8 cellular contexts compared by ENCODE assay signal in the genomic region with DNA sequence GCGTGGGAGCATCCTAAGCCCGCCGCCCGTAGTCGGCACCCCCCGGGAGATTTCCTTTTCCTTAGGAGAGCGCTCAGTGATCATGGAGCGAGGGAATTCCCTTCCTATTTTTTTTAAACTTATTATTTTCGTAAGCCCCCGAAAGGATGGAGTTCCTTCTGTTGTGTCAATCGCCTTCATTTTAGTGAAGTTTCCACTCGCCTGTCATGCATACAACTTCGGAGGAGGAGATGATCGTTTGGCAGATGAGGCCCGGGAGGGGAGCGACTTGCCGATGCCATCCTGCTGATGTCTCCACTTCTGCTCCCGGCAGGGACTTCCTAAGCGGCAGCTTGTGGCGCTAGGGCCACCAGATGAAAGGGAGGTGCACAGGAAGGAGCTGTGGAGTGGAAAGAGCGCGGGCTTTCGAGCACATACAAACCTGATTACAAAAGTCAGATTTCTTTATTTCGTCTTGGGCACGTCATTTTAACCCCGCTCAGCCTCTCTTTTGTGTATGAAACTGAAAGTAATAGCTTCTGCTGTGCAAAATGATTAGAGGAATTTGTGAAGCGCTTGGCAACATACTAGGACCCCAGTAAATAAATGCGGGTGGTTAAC. TPM values are rescaled to one million over a fixed set of nuclear protein-coding genes. Genes with fewer than 3 reads are reported as not detected.
A peak's percentile ranks its signal among the peaks of the same experiment; 100 is the strongest.
DNase-seq lines count a peak whose midpoint lies in the region; ATAC-seq lines count a peak whose summit lies in the region.

A gene with protein sequence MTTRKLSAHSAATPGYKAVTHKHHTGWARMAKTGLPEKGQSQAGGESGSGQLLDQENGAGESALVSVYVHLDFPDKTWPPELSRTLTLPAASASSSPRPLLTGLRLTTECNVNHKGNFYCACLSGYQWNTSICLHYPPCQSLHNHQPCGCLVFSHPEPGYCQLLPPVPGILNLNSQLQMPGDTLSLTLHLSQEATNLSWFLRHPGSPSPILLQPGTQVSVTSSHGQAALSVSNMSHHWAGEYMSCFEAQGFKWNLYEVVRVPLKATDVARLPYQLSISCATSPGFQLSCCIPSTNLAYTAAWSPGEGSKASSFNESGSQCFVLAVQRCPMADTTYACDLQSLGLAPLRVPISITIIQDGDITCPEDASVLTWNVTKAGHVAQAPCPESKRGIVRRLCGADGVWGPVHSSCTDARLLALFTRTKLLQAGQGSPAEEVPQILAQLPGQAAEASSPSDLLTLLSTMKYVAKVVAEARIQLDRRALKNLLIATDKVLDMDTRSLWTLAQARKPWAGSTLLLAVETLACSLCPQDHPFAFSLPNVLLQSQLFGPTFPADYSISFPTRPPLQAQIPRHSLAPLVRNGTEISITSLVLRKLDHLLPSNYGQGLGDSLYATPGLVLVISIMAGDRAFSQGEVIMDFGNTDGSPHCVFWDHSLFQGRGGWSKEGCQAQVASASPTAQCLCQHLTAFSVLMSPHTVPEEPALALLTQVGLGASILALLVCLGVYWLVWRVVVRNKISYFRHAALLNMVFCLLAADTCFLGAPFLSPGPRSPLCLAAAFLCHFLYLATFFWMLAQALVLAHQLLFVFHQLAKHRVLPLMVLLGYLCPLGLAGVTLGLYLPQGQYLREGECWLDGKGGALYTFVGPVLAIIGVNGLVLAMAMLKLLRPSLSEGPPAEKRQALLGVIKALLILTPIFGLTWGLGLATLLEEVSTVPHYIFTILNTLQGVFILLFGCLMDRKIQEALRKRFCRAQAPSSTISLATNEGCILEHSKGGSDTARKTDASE (minus strand): TSS at position 336 of the 600 bp plus-strand sequence. CDS start 555 bp downstream, outside the sequence.

- POLR2A ChIA-PET in activated CD4-positive, alpha-beta memory T cell treated with anti-CD3 and anti-CD28 coated beads, Interleukin-2, amount 10 ng/mL, durations not matched to agents 7 days and 5 days (lab: Charles Lee), result interaction anchor here (0.7 to 5.5 kb wide), 22 partner anchors 8 to 1856 kb away, joined by 3 to 66 read pairs (median 4); a partner anchor contains a TSS

- CTCF ChIA-PET in activated CD4-positive, alpha-beta memory T cell treated with anti-CD3 and anti-CD28 coated beads, Interleukin-2, amount 10 ng/mL, durations not matched to agents 7 days and 5 days (lab: Charles Lee), result interaction anchor here (0.6 to 2.7 kb wide), 5 partner anchors 9 to 984 kb away, joined by 3 to 15 read pairs (median 4); no protein-coding TSS in a partner anchor

- peak within 1 kb of the TSS; percentile 95 for H3K4me3 ChIP-seq in H7 (ENCODE audit: insufficient read depth, low read depth, low read length)

- no peak for ATAC-seq in GM21367 (IDR thresholded peaks at IDR 0.05; ENCODE audit: unreplicated experiment)

- peak within 1 kb of the TSS; percentile 89 for H3K27ac Mint-ChIP-seq in activated CD4-positive, alpha-beta memory T cell treated with anti-CD3 and anti-CD28 coated beads, Interleukin-2, amount 10 ng/mL, durations not matched to agents 7 days and 5 days

- H3K9me3 Mint-ChIP-seq in activated CD4-positive, alpha-beta memory T cell treated with anti-CD3 and anti-CD28 coated beads, Interleukin-2, amount 10 ng/mL, durations not matched to agents 7 days and 5 days, result no peaks in the 10 kb centered on the region

- peaks cover 42% of the 10 kb centered on the region for H3K4me1 Mint-ChIP-seq in activated CD4-positive, alpha-beta memory T cell treated with anti-CD3 and anti-CD28 coated beads, Interleukin-2, amount 10 ng/mL, durations not matched to agents 7 days and 5 days

- DNase-seq in AG20443 (ENCODE audit: low spot score) (peak; percentile 43), H7 (peak; percentile 52), NCI-H748 treated with DMSO at 0.1 percent for 48 hours (lab: John Stamatoyannopoulos, UW) (peak; percentile 34), medulla oblongata (ENCODE audit: extremely low spot score) (peak; percentile 73)
- DNase-seq in activated CD4-positive, alpha-beta memory T cell treated with anti-CD3 and anti-CD28 coated beads, Interleukin-2, amount 10 ng/mL, durations not matched to agents 7 days and 5 days, result peak; percentile 72
- DNase-seq in effector CD4-positive, alpha-beta T cell, result peak; percentile 51
- DNase-seq in stimulated activated CD8-positive, alpha-beta memory T cell treated with anti-CD3 and anti-CD28 coated beads, Interleukin-12 subunit alpha, Interleukin-12 subunit beta, amount 100 ng/mL, for 24 hours (ENCODE audit: extremely low read depth), result peak; percentile 26

- peaks cover 16% of the 10 kb centered on the region for H3K36me3 Mint-ChIP-seq in activated CD4-positive, alpha-beta memory T cell treated with anti-CD3 and anti-CD28 coated beads, Interleukin-2, amount 10 ng/mL, durations not matched to agents 7 days and 5 days (ENCODE audit: low read depth)

- peak within 1 kb of the TSS; percentile 94 for H3K4me3 Mint-ChIP-seq in activated CD4-positive, alpha-beta memory T cell treated with anti-CD3 and anti-CD28 coated beads, Interleukin-2, amount 10 ng/mL, durations not matched to agents 7 days and 5 days

- no peaks in the 10 kb centered on the region for H3K27me3 ChIP-seq in H7 (ENCODE audit: control insufficient read depth, insufficient read depth, low read length)

- no peaks in the 10 kb centered on the region for H3K27me3 Mint-ChIP-seq in activated CD4-positive, alpha-beta memory T cell treated with anti-CD3 and anti-CD28 coated beads, Interleukin-2, amount 10 ng/mL, durations not matched to agents 7 days and 5 days

- H3K36me3 ChIP-seq in H7 (replicated peaks; ENCODE audit: control insufficient read depth, insufficient read depth, low read length), result no peaks in the 10 kb centered on the region

RNA-seq across cellular contexts. Expression of the gene that starts here (rescaled TPM):
- total RNA-seq in H7 (2014; rRNA removed; shearing (Covaris generic)), result 1.2 TPM in 1 of 2 replicates, not detected in the other
- 1 to 10 TPM; 2.3 to 2.5 TPM for total RNA-seq in activated CD4-positive, alpha-beta memory T cell treated with anti-CD3 and anti-CD28 coated beads, Interleukin-2, amount 10 ng/mL, durations not matched to agents 7 days and 5 days
